8 cellular contexts compared by ENCODE assay signal in the genomic region with DNA sequence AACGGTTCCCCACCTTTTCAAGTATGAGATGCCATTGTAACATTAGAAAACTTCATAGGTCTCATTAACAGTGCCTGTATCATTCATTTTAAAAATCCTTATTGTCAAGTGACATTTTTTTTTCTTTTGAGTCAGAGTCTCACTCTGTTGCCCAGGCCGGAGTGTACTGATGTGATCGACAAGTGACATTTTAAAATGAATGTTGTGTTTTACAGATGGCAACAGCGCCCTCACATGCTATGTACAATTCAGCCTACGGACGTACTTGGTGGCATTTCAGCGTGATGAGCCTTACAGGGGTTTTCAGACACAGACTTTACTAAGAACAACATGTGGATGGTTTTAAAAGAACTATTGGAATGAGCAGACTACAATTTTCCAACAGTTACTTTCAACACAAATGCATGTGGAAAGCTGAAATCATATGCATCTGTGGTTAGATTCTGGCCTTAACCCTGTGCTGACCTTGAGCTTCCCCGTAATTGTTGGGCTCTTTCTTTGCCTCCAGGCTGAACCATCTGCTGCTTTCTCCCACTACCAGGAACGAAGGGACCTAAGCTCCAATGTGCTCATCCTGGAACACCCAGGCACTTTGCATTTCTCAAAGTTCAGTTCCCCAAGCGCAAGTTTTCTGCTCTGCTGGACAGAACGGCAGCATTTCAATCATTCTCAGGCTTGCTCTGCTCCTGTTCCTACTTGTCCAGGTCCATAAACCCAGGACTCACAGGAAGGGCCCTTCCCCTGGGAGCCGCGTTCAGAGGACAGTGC.
A peak's percentile ranks its signal among the peaks of the same experiment; 100 is the strongest.
DNase-seq lines count a peak whose midpoint lies in the region; ATAC-seq, FAIRE-seq and TF ChIP-seq lines count a peak whose summit lies in the region.

No MANE protein-coding gene starts in this region.

- H3K4me1 Mint-ChIP-seq in activated B cell treated with CpG ODN at 0.5 μM for 24 hours: peaks cover 20% of the 10 kb centered on the region
- peaks cover 39% of the 10 kb centered on the region for H3K4me1 Mint-ChIP-seq in type B pancreatic cell (ENCODE audit: unreplicated experiment)

- H3K4me3 Mint-ChIP-seq in activated B cell treated with CpG ODN at 0.5 μM for 24 hours (no peak overlapping the region), type B pancreatic cell (peak overlapping the region; percentile 24)

- FAIRE-seq in GM19239 (lab: Jason Lieb, UNC): no peak

- H3K9me3 Mint-ChIP-seq in activated B cell treated with CpG ODN at 0.5 μM for 24 hours: no peaks in the 10 kb centered on the region
- no peaks in the 10 kb centered on the region for H3K9me3 Mint-ChIP-seq in type B pancreatic cell

- peak; percentile 34 for TF ChIP-seq CTCF in NB4 (IDR thresholded peaks at IDR 0.05; ENCODE audit: low read depth, low read length)
- TF ChIP-seq CTCF in activated B cell treated with CpG ODN at 0.5 μM for 24 hours (IDR thresholded peaks at IDR 0.05): no peak
- peak; percentile 67 for TF ChIP-seq CTCF in type B pancreatic cell (conservative IDR thresholded peaks at IDR 0.05)

- CTCF ChIA-PET in activated B cell treated with CpG ODN at 0.5 μM for 24 hours (lab: Charles Lee): interaction anchor here (0.8 to 3.9 kb wide), 7 partner anchors 91 to 504 kb away, joined by 3 to 51 read pairs (median 4); no protein-coding TSS in a partner anchor

- POLR2A ChIA-PET in activated B cell treated with CpG ODN at 0.5 μM for 24 hours (lab: Charles Lee): no interaction called here

- H3K36me3 Mint-ChIP-seq in activated B cell treated with CpG ODN at 0.5 μM for 24 hours (ENCODE audit: low read depth): no peaks in the 10 kb centered on the region
- H3K36me3 Mint-ChIP-seq in type B pancreatic cell: no peaks in the 10 kb centered on the region

- intact Hi-C loops in activated B cell treated with CpG ODN at 0.5 μM for 24 hours (cut with micrococcal nuclease): loop anchor here (1.0 to 10.0 kb wide), 4 partner anchors 70 to 328 kb away; no protein-coding TSS in a partner anchor

- peak; percentile 65 for ATAC-seq in activated B cell treated with CpG ODN at 0.5 μM for 24 hours (ENCODE audit: low read depth)
- no peak for ATAC-seq in HG02852 (IDR thresholded peaks at IDR 0.05; ENCODE audit: unreplicated experiment)

- H3K4me3 ChIP-seq in NB4 (ENCODE audit: low read depth, low read length): no peak overlapping the region

- H3K27me3 Mint-ChIP-seq in activated B cell treated with CpG ODN at 0.5 μM for 24 hours: no peaks in the 10 kb centered on the region
- no peaks in the 10 kb centered on the region for H3K27me3 Mint-ChIP-seq in type B pancreatic cell

- DNase-seq in NCI-H2107 treated with DMSO at 0.1 percent for 48 hours (lab: John Stamatoyannopoulos, UW; ENCODE audit: unreplicated experiment) (peak; percentile 23), NCI-H2107 (lab: John Stamatoyannopoulos, UW) (no peak), NB4 (ENCODE audit: low read depth) (peak; percentile 46), activated B cell treated with CpG ODN at 0.5 μM for 24 hours (no peak), iPS-NIHi7 (ENCODE audit: extremely low spot score) (peak; percentile 48), type B pancreatic cell (ENCODE audit: extremely low spot score, unreplicated experiment) (no peak), GM19239 (ENCODE audit: insufficient read length, low spot score) (no peak)

- no peak for TF ChIP-seq POLR2A in NB4 (IDR thresholded peaks at IDR 0.05; ENCODE audit: extremely low read depth, insufficient read length)

- H3K27ac Mint-ChIP-seq in activated B cell treated with CpG ODN at 0.5 μM for 24 hours: no peak overlapping the region
- H3K27ac Mint-ChIP-seq in type B pancreatic cell: peak overlapping the region; percentile 78

Comparison
In these comparisons a context has a peak if more than half of its experiments do, and no peak if none do; other contexts are left out.
1. DNase-seq: peak in NCI-H2107 treated with DMSO at 0.1 percent for 48 hours (single experiment), NB4 (single experiment) and iPS-NIHi7 (single experiment); none in NCI-H2107 (single experiment), activated B cell treated with CpG ODN at 0.5 μM for 24 hours (single experiment), type B pancreatic cell (single experiment) and GM19239 (single experiment).